In the genomic region with DNA sequence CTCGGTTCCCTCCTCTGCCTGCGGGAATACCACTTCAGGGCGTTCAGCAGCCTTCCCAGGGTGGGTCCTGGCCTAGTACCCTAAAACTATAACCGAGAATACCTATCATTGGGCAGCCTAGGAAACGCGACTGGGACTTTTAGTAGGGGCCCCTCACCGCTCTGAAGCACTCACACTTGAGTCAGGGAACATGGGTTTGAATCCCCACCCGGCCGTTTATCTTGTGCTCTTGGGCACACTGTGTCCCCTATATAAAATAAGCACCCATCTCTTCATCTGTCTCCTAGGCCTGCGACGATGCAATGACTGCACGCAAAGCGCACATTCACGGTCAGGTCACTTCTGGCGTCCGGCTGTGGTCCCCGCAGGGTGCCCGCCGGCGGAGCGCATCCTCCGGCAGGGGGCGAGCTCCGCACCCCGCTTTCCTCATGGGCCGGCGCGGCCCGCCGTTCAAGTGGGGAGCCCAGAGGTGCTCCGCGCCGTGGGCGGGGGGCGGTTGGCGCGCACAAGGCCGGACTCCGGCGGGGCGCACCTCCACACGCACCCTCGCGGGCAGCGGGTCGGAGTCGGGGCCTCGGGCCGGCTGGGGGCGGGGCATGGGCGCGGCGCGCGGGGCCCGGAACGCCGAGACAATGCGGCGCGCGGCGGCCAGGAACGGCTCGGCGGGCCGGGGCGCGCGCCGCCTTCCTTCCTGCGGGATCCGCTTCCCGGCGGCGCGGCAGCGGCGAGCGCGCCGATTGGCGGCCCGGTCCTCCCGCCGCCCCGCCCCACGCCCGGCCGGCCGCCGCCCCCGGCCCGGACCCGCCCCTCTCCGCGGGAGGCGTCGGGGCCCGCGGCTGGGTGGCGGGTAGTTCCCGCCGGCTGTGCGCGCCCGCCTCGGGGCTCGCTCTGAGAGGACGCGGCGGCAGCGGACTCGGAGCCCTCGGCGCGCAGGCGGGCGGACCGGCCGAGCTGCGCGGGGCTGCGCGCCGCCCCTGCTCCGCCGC, we compare ENCODE assay signal across 8 cellular contexts. TPM values are rescaled to one million over a fixed set of nuclear protein-coding genes. Genes with fewer than 3 reads are reported as not detected.
A peak's percentile ranks its signal among the peaks of the same experiment; 100 is the strongest.
DNase-seq lines count a peak whose midpoint lies in the region; ATAC-seq, FAIRE-seq and TF ChIP-seq lines count a peak whose summit lies in the region.

A gene (plus strand): TSS at position 850 of the 986 bp plus-strand sequence. CDS start 293 bp downstream, outside the sequence.

- H3K18ac ChIP-seq in IMR-90 (ENCODE audit: low read depth, low read length), result peak within 1 kb of the TSS; percentile 45

- peak within 1 kb of the TSS; percentile 99 for H3K23ac ChIP-seq in IMR-90 (ENCODE audit: low read depth, low read length)

- in situ Hi-C loops in IMR-90 (cut with MboI; ENCODE audit: low sequenced_read_pairs) (loop anchor here (10.0 kb wide), 1 partner anchor 129 kb away; no protein-coding TSS in a partner anchor), GM12878 (cut with MboI) (no loop called here)

- peak within 1 kb of the TSS; percentile 70 for H3K56ac ChIP-seq in IMR-90 (ENCODE audit: extremely low read depth, insufficient read depth, low read length)

- DNase-seq in CMK (ENCODE audit: low read depth) (peak; percentile 36), IMR-90 (peak; percentile 68), SHP77 (lab: John Stamatoyannopoulos, UW) (peak; percentile 52 to 89), GM12878 (ENCODE audit: low read depth, low spot score) (no peak), hypothalamus (lab: John Stamatoyannopoulos, UW) (peak in 44 of 51 donors; percentile 17 to 86 (median 60)), pulmonary artery endothelial cell (ENCODE audit: low read depth, low spot score) (no peak)
- no peak for DNase-seq in stimulated activated naive CD4-positive, alpha-beta T cell (lab: John Stamatoyannopoulos, UW)

- H3K4me2 ChIP-seq in IMR-90 (ENCODE audit: low read depth, low read length) (peak within 1 kb of the TSS; percentile 95), GM12878 (ENCODE audit: control insufficient read depth, insufficient read depth) (peak within 1 kb of the TSS; percentile 87)

- no peak for TF ChIP-seq EP300 in GM12878 (IDR thresholded peaks at IDR 0.05; ENCODE audit: borderline replicate concordance in 1 of 2, control insufficient read depth in 1 of 2, low read depth in 2 of 2, low read length in 2 of 2)

- H2BK5ac ChIP-seq in IMR-90 (ENCODE audit: low read depth, low read length, poor library complexity, severe bottlenecking), result peak within 1 kb of the TSS; percentile 82

- H4K5ac ChIP-seq in IMR-90 (ENCODE audit: low read depth, low read length), result peak within 1 kb of the TSS; percentile 76

- H2AK5ac ChIP-seq in IMR-90 (ENCODE audit: low read depth, low read length), result peak within 1 kb of the TSS; percentile 96

- no peaks in the 10 kb centered on the region for H3K79me2 ChIP-seq in GM12878 (ENCODE audit: control insufficient read depth, insufficient read depth, low read length)

- TF ChIP-seq RAD21 in IMR-90 (IDR thresholded peaks at IDR 0.05; ENCODE audit: low read length) (peak; percentile 69), GM12878 (IDR thresholded peaks at IDR 0.05; ENCODE audit: insufficient read depth, low read depth, low read length) (peak; percentile 21; the same call in 1 of the 2 replicates)

- H2BK15ac ChIP-seq in IMR-90 (ENCODE audit: low read depth, low read length), result peak within 1 kb of the TSS; percentile 18; the same call in 1 of the 3 replicates

- H4K20me1 ChIP-seq in IMR-90 (ENCODE audit: insufficient read depth, low read length) (peaks cover 22% of the 10 kb centered on the region; the same call in 1 of the 2 replicates), GM12878 (ENCODE audit: control insufficient read depth, insufficient read depth) (no peaks in the 10 kb centered on the region)

- RAD21 ChIA-PET in GM12878 (lab: Charles Lee; ENCODE audit: unreplicated experiment), result interaction anchor here (1.2 to 1.3 kb wide), 2 partner anchors 27 to 114 kb away, joined by 3 to 4 read pairs; no protein-coding TSS in a partner anchor

- H2AFZ ChIP-seq in IMR-90 (replicated peaks; ENCODE audit: low read length, poor library complexity) (peak within 1 kb of the TSS; percentile 95), GM12878 (ENCODE audit: control insufficient read depth, low read depth, low read length) (0 out of 2 replicates have a peak within 1 kb of the TSS, but pooled peaks have one; percentile 13)

- H4K8ac ChIP-seq in IMR-90 (ENCODE audit: low read depth in 2 of 2, low read length in 2 of 2), result peak within 1 kb of the TSS; percentile 46 to 68

- CTCF ChIA-PET in IMR-90 (lab: Yijun Ruan, JAX) (interaction anchor here (0.6 to 1.3 kb wide), 4 partner anchors 29 to 165 kb away, joined by 3 to 5 read pairs (median 3); no protein-coding TSS in a partner anchor), GM12878 (lab: Yijun Ruan, JAX) (interaction anchor here (1.1 to 2.3 kb wide), 5 partner anchors 12 to 165 kb away, joined by 3 to 7 read pairs (median 5); no protein-coding TSS in a partner anchor)

- SMC1A ChIA-PET in GM12878 (lab: Charles Lee; ENCODE audit: uncharacterized antibody, unreplicated experiment), result interaction anchor here (0.6 to 1.5 kb wide), 3 partner anchors 18 to 76 kb away, joined by 3 to 7 read pairs (median 3); no protein-coding TSS in a partner anchor

- no peaks in the 10 kb centered on the region for H3K9me1 ChIP-seq in IMR-90 (ENCODE audit: insufficient read depth, low read length)

- 1% methylated on average over 60 of the region's 128 CpGs; no CpG with 5 or more reads in 1 of the 2 experiments for WGBS in IMR-90 (ENCODE audit: extremely low coverage in 2 of 2, insufficient read length in 1 of 2), 2 experiments
- 5% methylated on average over 59 of the region's 128 CpGs for WGBS in GM12878 (ENCODE audit: insufficient coverage, insufficient replicate concordance, low lambda C conversion rate, missing lambda C conversion rate)

- H3K9ac ChIP-seq in IMR-90 (ENCODE audit: low read depth, low read length), result peak within 1 kb of the TSS; percentile 91
- no peak within 1 kb of the TSS for H3K9ac ChIP-seq in GM12878 (ENCODE audit: control insufficient read depth, insufficient read depth, low read length)

- peak within 1 kb of the TSS; percentile 69; the same call in 1 of the 2 replicates for H2BK20ac ChIP-seq in IMR-90 (ENCODE audit: low read depth, low read length)

- BruUV-seq in IMR-90 (replicated peaks; lab: Mats Ljungman, UMichigan) (no TSS peak), GM12878 (replicated peaks; lab: Mats Ljungman, UMichigan) (no TSS peak)

- POLR2A ChIA-PET in IMR-90 (lab: Charles Lee; ENCODE audit: unreplicated experiment) (no interaction called here), GM12878 (lab: Charles Lee) (interaction anchor here (0.6 to 0.7 kb wide), 2 partner anchors 494 to 635 kb away, joined by 3 to 7 read pairs; no protein-coding TSS in a partner anchor)

- peaks cover 0 to 21% of the 10 kb centered on the region in 2 experiments; a peak in 2 of 4 replicates for H3K79me1 ChIP-seq in IMR-90 (ENCODE audit: low read depth in 1 of 2, low read length in 2 of 2)

- peak within 1 kb of the TSS; percentile 66 for H4K91ac ChIP-seq in IMR-90 (ENCODE audit: insufficient read depth, low read depth, low read length)

- no peaks in the 10 kb centered on the region for H3K36me3 ChIP-seq in IMR-90 (ENCODE audit: control insufficient read depth, insufficient read depth, low read length)
- H3K36me3 ChIP-seq in GM12878 (ENCODE audit: control insufficient read depth in 2 of 2, insufficient read depth in 2 of 2, low read length in 1 of 2), result no peaks in the 10 kb centered on the region

- H3K27ac ChIP-seq in IMR-90 (ENCODE audit: insufficient read depth, low read length) (peak within 1 kb of the TSS; percentile 80), GM12878 (ENCODE audit: control insufficient read depth, insufficient read depth) (no peak within 1 kb of the TSS)

- H3K4me1 ChIP-seq in IMR-90 (ENCODE audit: control insufficient read depth, insufficient read depth, low read length) (peaks cover 6% of the 10 kb centered on the region), GM12878 (ENCODE audit: control insufficient read depth, insufficient read depth, low read length) (0 out of 2 replicates have a peak, but pooled peaks cover 4% of the 10 kb centered on the region)

- H3K14ac ChIP-seq in IMR-90 (replicated peaks; ENCODE audit: low read depth, low read length), result peak within 1 kb of the TSS; percentile 94

- no peak for FAIRE-seq in GM12878 (lab: Jason Lieb, UNC)

- H3K4ac ChIP-seq in IMR-90 (ENCODE audit: low read depth, low read length), result peak within 1 kb of the TSS; percentile 87

- H3K27me3 ChIP-seq in IMR-90 (ENCODE audit: control insufficient read depth, insufficient read depth, low read length), result no peaks in the 10 kb centered on the region
- H3K27me3 ChIP-seq in GM12878 (replicated peaks in 1 of 2; ENCODE audit: control insufficient read depth in 2 of 2, insufficient read depth in 2 of 2, low read length in 1 of 2), result peaks cover 4 to 15% of the 10 kb centered on the region in 2 experiments

- peak; percentile 77 for TF ChIP-seq CTCF in IMR-90 (conservative IDR thresholded peaks at IDR 0.05; ENCODE audit: low read depth, low read length)
- TF ChIP-seq CTCF in GM12878 (IDR thresholded peaks at IDR 0.05 in 2 of 3, conservative IDR thresholded peaks at IDR 0.05 in 1 of 3; ENCODE audit: control insufficient read depth in 2 of 3, extremely low read depth in 1 of 3, insufficient read depth in 1 of 3, low read depth in 3 of 3, low read length in 3 of 3), result peak; percentile 50 to 65 (median 58)

- H2BK120ac ChIP-seq in IMR-90 (ENCODE audit: low read depth, low read length), result peak within 1 kb of the TSS; percentile 72

- H3K4me3 ChIP-seq in IMR-90 (ENCODE audit: insufficient read depth, low read depth, low read length), result peak within 1 kb of the TSS; percentile 96
- peak within 1 kb of the TSS; percentile 71 for H3K4me3 ChIP-seq in GM12878

- peak within 1 kb of the TSS; percentile 97 for H2AK9ac ChIP-seq in IMR-90 (replicated peaks; ENCODE audit: low read depth, low read length, poor library complexity)

- intact Hi-C loops in IMR-90 (cut with micrococcal nuclease), result loop anchor here (1.0 to 5.0 kb wide), 6 partner anchors 29 to 216 kb away; a partner anchor contains a TSS
- intact Hi-C loops in GM12878 (cut with micrococcal nuclease; ENCODE audit: unreplicated experiment), result loop anchor here (5.0 kb wide), 1 partner anchor 64 kb away; no protein-coding TSS in a partner anchor

- peak; percentile 63 for ATAC-seq in GM19463 (IDR thresholded peaks at IDR 0.05; ENCODE audit: unreplicated experiment)
- ATAC-seq in IMR-90 (ENCODE audit: low read depth), result peak; percentile 88
- peak; percentile 85 for ATAC-seq in GM12878

- H3K9me3 ChIP-seq in IMR-90 (ENCODE audit: control insufficient read depth, insufficient read depth, low read length) (no peaks in the 10 kb centered on the region), GM12878 (replicated peaks; ENCODE audit: control insufficient read depth, insufficient read depth, low read length) (no peaks in the 10 kb centered on the region)

- TF ChIP-seq POLR2A in IMR-90 (IDR thresholded peaks at IDR 0.05; ENCODE audit: low read depth, low read length) (peak; percentile 73; the same call in 1 of the 2 replicates), GM12878 (IDR thresholded peaks at IDR 0.05; ENCODE audit: low read depth, low read length) (no peak)

- dilution Hi-C loops in IMR-90 (cut with HindIII; ENCODE audit: low sequenced_read_pairs, unreplicated experiment), result no loop called here

RNA-seq across cellular contexts. Expression of the gene that starts here (rescaled TPM):
- 19.7 and 26.9 TPM in 2 replicates for total RNA-seq in IMR-90 (2012; rRNA removed)
- polyA plus RNA-seq in IMR-90 (2012; rRNA removed), result 25.0 and 28.1 TPM in 2 replicates
- 10.0 and 11.4 TPM in 2 replicates for polyA plus RNA-seq in IMR-90 (2012; cell fraction: cytosol; rRNA removed)
- 23.8 and 56.1 TPM in 2 replicates for polyA plus RNA-seq in IMR-90 (2012; cell fraction: nucleus; rRNA removed; ENCODE audit: low replicate concordance)
- 0.06 TPM in 1 of 2 replicates, not detected in the other for total RNA-seq in GM12878 (2013; cell fraction: nucleolus; rRNA removed)
- total RNA-seq in GM12878 (2014; rRNA removed), result 0.06 and 0.16 TPM in 2 replicates
- total RNA-seq in GM12878 (2014; rRNA removed; fragmentation: Illumina TruSeq; extraction: Trizol), result 0.05 and 0.09 TPM in 2 replicates
- 0.10 and 0.13 TPM in 2 replicates for total RNA-seq in GM12878 (2021)
- 0.04 TPM for polyA plus RNA-seq in GM12878 (2011; ENCODE audit: low read depth)
- polyA plus RNA-seq in GM12878 (2011; rRNA removed), result 0.27 and 0.53 TPM in 2 replicates
- polyA plus RNA-seq in GM12878 (2011; cell fraction: cytosol; rRNA removed), result 0.18 and 0.22 TPM in 2 replicates
- 0.46 and 0.76 TPM in 2 replicates for polyA plus RNA-seq in GM12878 (2011; cell fraction: nucleus; rRNA removed)
- polyA plus RNA-seq in GM12878 (2012), result 0.04 TPM in 1 of 2 replicates, not detected in the other
- polyA plus RNA-seq in GM12878 (2014; fragmentation: Illumina TruSeq; extraction: Trizol), result 0.06 and 0.08 TPM in 2 replicates
- under 1 TPM in 1 of 2 experiments, not detected in 1; 0.05 TPM for polyA plus RNA-seq in GM12878 (2014; fragmentation: Nextera tagmentation; extraction: Ambion mirVana)
- polyA plus RNA-seq in GM12878 (2014; rRNA removed), result not detected in 2 replicates
- polyA plus RNA-seq in GM12878 (2016; fragmentation: Nextera tagmentation; extraction: Ambion mirVana), result not detected
- 0.15 and 1.6 TPM in 2 replicates for polyA minus RNA-seq in GM12878 (2011; rRNA and poly(A)+ RNA removed)
- polyA minus RNA-seq in GM12878 (2011; cell fraction: cytosol; rRNA and poly(A)+ RNA removed), result 0.40 and 0.42 TPM in 2 replicates
- polyA minus RNA-seq in GM12878 (2011; cell fraction: nucleus; rRNA and poly(A)+ RNA removed), result 0.19 and 0.36 TPM in 2 replicates
- 44.0 and 49.9 TPM in 2 replicates for total RNA-seq in pulmonary artery endothelial cell

Comparison
In these comparisons a context has a peak if more than half of its experiments do, and no peak if none do; other contexts are left out.
1. RNA of the gene that starts here (total RNA-seq): 44.0 to 49.9 TPM in pulmonary artery endothelial cell and 19.7 to 26.9 TPM in IMR-90; 0.05 to 0.16 TPM in GM12878; every median in the first group is over 10 times any median in the second.
2. RNA of the gene that starts here (polyA plus RNA-seq): 10.0 to 56.1 TPM in IMR-90; 0.04 to 0.76 TPM in GM12878; every median in the first group is over 4 times any median in the second.
3. DNase-seq: peak in CMK (single experiment), IMR-90 (single experiment), SHP77 (2 of 2) and hypothalamus (44 of 51); none in GM12878 (single experiment), pulmonary artery endothelial cell (single experiment) and stimulated activated naive CD4-positive, alpha-beta T cell (0 of 6).
4. Peak in every context shown above with its lines, with median percentiles within 50 percentile points of each other: ATAC-seq.